ENCODE assay signal across 10 cellular contexts in genomic region chr1:200354243-200354642, GRCh38. TPM values are rescaled to one million over a fixed set of nuclear protein-coding genes. Genes with fewer than 3 reads are reported as not detected.
DNase-seq lines count a peak whose midpoint lies in the region; ATAC-seq and TF ChIP-seq lines count a peak whose summit lies in the region.
"Had no signal": no experiment of that assay in that cellular context is flagged by ENCODE, and none has a peak within 500 bp of the region (broad histone marks: within the 10 kb centered on the region; RNA-seq: fewer than 3 reads in every experiment).

No MANE protein-coding gene starts in this region.

- no peaks in the 10 kb centered on the region for H3K9me3 ChIP-seq in CD4-positive, CD25-positive, alpha-beta regulatory T cell (ENCODE audit: control insufficient read depth in 2 of 2, low read length in 2 of 2)
- no peaks in the 10 kb centered on the region for H3K9me3 ChIP-seq in testis

- no peak overlapping the region for H3K27ac ChIP-seq in CD4-positive, CD25-positive, alpha-beta regulatory T cell (ENCODE audit: insufficient read depth, low read length, poor library complexity, severe bottlenecking)
- H3K27ac ChIP-seq in HL-60 (replicated peaks): peak overlapping the region; percentile 83
- no peak overlapping the region for H3K27ac ChIP-seq in testis

- H3K4me1 ChIP-seq in CD4-positive, CD25-positive, alpha-beta regulatory T cell (ENCODE audit: control insufficient read depth, insufficient read depth, low read length, poor library complexity, severe bottlenecking): peaks cover 31% of the 10 kb centered on the region
- no peaks in the 10 kb centered on the region for H3K4me1 ChIP-seq in testis

- TF ChIP-seq CTCF in GM20000 (IDR thresholded peaks at IDR 0.05; ENCODE audit: extremely low read depth, missing control alignments) (no peak), HL-60 (IDR thresholded peaks at IDR 0.05; ENCODE audit: insufficient read depth, low read length) (no peak), cardiac fibroblast (IDR thresholded peaks at IDR 0.05; ENCODE audit: low read depth, low read length) (no peak), testis (IDR thresholded peaks at IDR 0.05) (no peak)

- no peak for TF ChIP-seq POLR2A in testis (IDR thresholded peaks at IDR 0.05)

- DNase-seq in CD4-positive, CD25-positive, alpha-beta regulatory T cell: peak in 1 of 3 donors; percentile 49
- DNase-seq in GM20000 (ENCODE audit: low spot score) (peak; percentile 25), HL-60 (ENCODE audit: low read depth in 1 of 2, low spot score in 1 of 2) (peak; percentile 58 to 61), cardiac fibroblast (ENCODE audit: low read depth in 2 of 2) (peak; percentile 51 to 91), testis (no peak), cardiac septum (ENCODE audit: low spot score) (no peak)
- no peak for DNase-seq in activated CD4-positive, alpha-beta memory T cell treated with anti-CD3 and anti-CD28 coated beads, Interleukin-2, amount 10 ng/mL, durations not matched to agents 7 days and 5 days
- DNase-seq in central memory CD4-positive, alpha-beta T cell: no peak
- DNase-seq: NCI-H2107; stimulated activated CD8-positive, alpha-beta memory T cell treated with anti-CD3 and anti-CD28 coated beads, Interleukin-4, amount 100 ng/mL, for 48 hours had no signal

- no peaks in the 10 kb centered on the region for H3K27me3 ChIP-seq in CD4-positive, CD25-positive, alpha-beta regulatory T cell (ENCODE audit: control insufficient read depth, insufficient read depth, low read length)
- H3K27me3 ChIP-seq in HL-60 (ENCODE audit: insufficient read depth, poor library complexity, severe bottlenecking) (no peaks in the 10 kb centered on the region), testis (no peaks in the 10 kb centered on the region)

- POLR2A ChIA-PET in activated CD4-positive, alpha-beta memory T cell treated with anti-CD3 and anti-CD28 coated beads, Interleukin-2, amount 10 ng/mL, durations not matched to agents 7 days and 5 days (lab: Charles Lee): interaction anchor here (0.7 to 1.2 kb wide), 2 partner anchors 9 to 55 kb away, joined by 3 read pairs; no protein-coding TSS in a partner anchor

- CTCF ChIA-PET in activated CD4-positive, alpha-beta memory T cell treated with anti-CD3 and anti-CD28 coated beads, Interleukin-2, amount 10 ng/mL, durations not matched to agents 7 days and 5 days (lab: Charles Lee): interaction anchor here (0.9 kb wide), 1 partner anchor 52 kb away, joined by 3 read pairs; no protein-coding TSS in a partner anchor

- WGBS in testis, 2 donors: 56 to 74% methylated on average over 2 of the region's 2 CpGs

- H3K4me3 ChIP-seq in CD4-positive, CD25-positive, alpha-beta regulatory T cell (ENCODE audit: low read depth, low read length): no peak overlapping the region
- H3K4me3 ChIP-seq in HL-60 (replicated peaks; ENCODE audit: insufficient read depth, low read length) (no peak overlapping the region), cardiac fibroblast (replicated peaks in 1 of 2; ENCODE audit: low read depth in 2 of 2, low read length in 2 of 2) (no peak overlapping the region), testis (no peak overlapping the region)

- H3K9me3 Mint-ChIP-seq in CD4-positive, CD25-positive, alpha-beta regulatory T cell: no peaks in the 10 kb centered on the region
- no peaks in the 10 kb centered on the region for H3K9me3 Mint-ChIP-seq in activated CD4-positive, alpha-beta memory T cell treated with anti-CD3 and anti-CD28 coated beads, Interleukin-2, amount 10 ng/mL, durations not matched to agents 7 days and 5 days

- peaks cover 23 to 50% (median 37%) of the 10 kb centered on the region in 4 donors for H3K4me1 Mint-ChIP-seq in CD4-positive, CD25-positive, alpha-beta regulatory T cell
- peaks cover 44% of the 10 kb centered on the region for H3K4me1 Mint-ChIP-seq in activated CD4-positive, alpha-beta memory T cell treated with anti-CD3 and anti-CD28 coated beads, Interleukin-2, amount 10 ng/mL, durations not matched to agents 7 days and 5 days

- peak overlapping the region in 1 of 4 donors; percentile 26 for H3K4me3 Mint-ChIP-seq in CD4-positive, CD25-positive, alpha-beta regulatory T cell
- no peak overlapping the region for H3K4me3 Mint-ChIP-seq in activated CD4-positive, alpha-beta memory T cell treated with anti-CD3 and anti-CD28 coated beads, Interleukin-2, amount 10 ng/mL, durations not matched to agents 7 days and 5 days

- intact Hi-C loops in testis (cut with DNase I; ENCODE audit: low total_unique reads) (no loop called here), cardiac septum (cut with DNase I) (no loop called here)

- H3K36me3 Mint-ChIP-seq in CD4-positive, CD25-positive, alpha-beta regulatory T cell: peaks cover 5% of the 10 kb centered on the region
- H3K36me3 Mint-ChIP-seq in activated CD4-positive, alpha-beta memory T cell treated with anti-CD3 and anti-CD28 coated beads, Interleukin-2, amount 10 ng/mL, durations not matched to agents 7 days and 5 days (ENCODE audit: low read depth): no peaks in the 10 kb centered on the region

- H3K36me3 ChIP-seq in CD4-positive, CD25-positive, alpha-beta regulatory T cell (ENCODE audit: control insufficient read depth, insufficient read depth, low read length): no peaks in the 10 kb centered on the region
- H3K36me3 ChIP-seq in testis (ENCODE audit: low read depth, missing control alignments): no peaks in the 10 kb centered on the region

- H3K27ac Mint-ChIP-seq in CD4-positive, CD25-positive, alpha-beta regulatory T cell: peak overlapping the region; percentile 4 to 67 (median 60)
- no peak overlapping the region for H3K27ac Mint-ChIP-seq in activated CD4-positive, alpha-beta memory T cell treated with anti-CD3 and anti-CD28 coated beads, Interleukin-2, amount 10 ng/mL, durations not matched to agents 7 days and 5 days

- peak in 1 of 2 donors; percentile 39 for ATAC-seq in CD4-positive, CD25-positive, alpha-beta regulatory T cell (ENCODE audit: low read depth in 2 of 2)

- no peaks in the 10 kb centered on the region for H3K27me3 Mint-ChIP-seq in CD4-positive, CD25-positive, alpha-beta regulatory T cell
- H3K27me3 Mint-ChIP-seq in activated CD4-positive, alpha-beta memory T cell treated with anti-CD3 and anti-CD28 coated beads, Interleukin-2, amount 10 ng/mL, durations not matched to agents 7 days and 5 days: no peaks in the 10 kb centered on the region

RNA-seq across cellular contexts. Expression of gene ZNF281, which starts 55.6 kb away (rescaled TPM):
- total RNA-seq in CD4-positive, CD25-positive, alpha-beta regulatory T cell: 33.6 TPM
- 10 to 100 TPM; 27.9 to 41.9 (median 31.3) TPM for polyA plus RNA-seq in CD4-positive, CD25-positive, alpha-beta regulatory T cell
- total RNA-seq in testis (10 to 100 TPM; 17.5 to 21.7 TPM), cardiac septum (8.5 TPM)
- 18.0 TPM for polyA plus RNA-seq in testis (ENCODE audit: insufficient read depth, low read depth, low replicate concordance)
- total RNA-seq in activated CD4-positive, alpha-beta memory T cell treated with anti-CD3 and anti-CD28 coated beads, Interleukin-2, amount 10 ng/mL, durations not matched to agents 7 days and 5 days: 10 to 100 TPM; 13.5 to 13.7 TPM

Comparison
In these comparisons a context has a peak if more than half of its experiments do, and no peak if none do; other contexts are left out.
1. DNase-seq: peak in GM20000 (single experiment), HL-60 (2 of 2) and cardiac fibroblast (2 of 2); none in testis (single experiment), cardiac septum (single experiment), activated CD4-positive, alpha-beta memory T cell treated with anti-CD3 and anti-CD28 coated beads, Interleukin-2, amount 10 ng/mL, durations not matched to agents 7 days and 5 days (single experiment) and central memory CD4-positive, alpha-beta T cell (single experiment).